In genomic region chr14:102437997-102438922, GRCh38 we compare ENCODE assay signal across 8 cellular contexts.
A peak's percentile ranks its signal among the peaks of the same experiment; 100 is the strongest.
DNase-seq lines count a peak whose midpoint lies in the region; ATAC-seq and TF ChIP-seq lines count a peak whose summit lies in the region.

No MANE protein-coding gene starts in this region.

- in situ Hi-C loops in KBM-7 (cut with MboI; ENCODE audit: low pct_unique_long_range_greater_than_20kb, low sequenced_read_pairs), result no loop called here

- H3K9ac ChIP-seq in neural cell (ENCODE audit: low read length), result no peak overlapping the region

- no peak overlapping the region for H3K27ac Mint-ChIP-seq in activated T-helper 2 cell treated with anti-CD3 and anti-CD28 coated beads, Interferon-gamma antibody, Interleukin-2, Interleukin-4, amounts not matched to agents 10 μg/mL and 5 μg/mL and 100 μg/mL, durations not matched to agents 14 hours and 24 hours and 36 hours

- H3K9me2 ChIP-seq in neural cell (ENCODE audit: insufficient read depth, low read length), result no peaks in the 10 kb centered on the region

- H3F3A ChIP-seq in neural cell (ENCODE audit: insufficient read depth, low read length, poor library complexity, severe bottlenecking), result no peaks in the 10 kb centered on the region

- H3K36me3 Mint-ChIP-seq in activated T-helper 2 cell treated with anti-CD3 and anti-CD28 coated beads, Interferon-gamma antibody, Interleukin-2, Interleukin-4, amounts not matched to agents 10 μg/mL and 5 μg/mL and 100 μg/mL, durations not matched to agents 14 hours and 24 hours and 36 hours (ENCODE audit: low read depth), result peaks cover 5% of the 10 kb centered on the region

- H3K27me3 ChIP-seq in Peyer's patch, result no peaks in the 10 kb centered on the region
- H3K27me3 ChIP-seq in neural cell (ENCODE audit: insufficient read depth, low read depth, low read length), result no peaks in the 10 kb centered on the region

- peak in 1 of 2 donors; percentile 21 for TF ChIP-seq POLR2A in Peyer's patch (IDR thresholded peaks at IDR 0.05)

- no peak overlapping the region for H3K4me2 ChIP-seq in neural cell (ENCODE audit: low read length)

- peaks cover 6% of the 10 kb centered on the region for H3K4me1 Mint-ChIP-seq in activated T-helper 2 cell treated with anti-CD3 and anti-CD28 coated beads, Interferon-gamma antibody, Interleukin-2, Interleukin-4, amounts not matched to agents 10 μg/mL and 5 μg/mL and 100 μg/mL, durations not matched to agents 14 hours and 24 hours and 36 hours (ENCODE audit: low read depth)

- H3K27me3 Mint-ChIP-seq in activated T-helper 2 cell treated with anti-CD3 and anti-CD28 coated beads, Interferon-gamma antibody, Interleukin-2, Interleukin-4, amounts not matched to agents 10 μg/mL and 5 μg/mL and 100 μg/mL, durations not matched to agents 14 hours and 24 hours and 36 hours (ENCODE audit: low read depth), result no peaks in the 10 kb centered on the region

- no peak for TF ChIP-seq EP300 in neural cell (conservative IDR thresholded peaks at IDR 0.05; ENCODE audit: poor library complexity, severe bottlenecking)

- ATAC-seq in HG03139 (IDR thresholded peaks at IDR 0.05; ENCODE audit: unreplicated experiment), result no peak

- H3K4me1 ChIP-seq in Peyer's patch, result peaks cover 0 to 26% (median 0%) of the 10 kb centered on the region in 4 donors

- peak overlapping the region in 3 of 4 donors; percentile 13 to 29 (median 18) for H3K4me3 ChIP-seq in Peyer's patch
- no peak overlapping the region for H3K4me3 ChIP-seq in neural cell (ENCODE audit: low read length)

- TF ChIP-seq RAD21 in neural cell (conservative IDR thresholded peaks at IDR 0.05), result peak; percentile 71

- H3K36me3 ChIP-seq in Peyer's patch (peaks cover 0 to 30% (median 0%) of the 10 kb centered on the region in 3 donors), neural cell (ENCODE audit: insufficient read depth, low read length) (peaks cover 6% of the 10 kb centered on the region)

- DNase-seq in DMS53 (lab: John Stamatoyannopoulos, UW) (peak; percentile 82), KBM-7 (peak; percentile 83), Peyer's patch (peak; percentile 68 to 93 (median 93)), fibroblast of the conjunctiva (ENCODE audit: low read depth) (peak; percentile 73)
- DNase-seq in activated T-helper 2 cell treated with anti-CD3 and anti-CD28 coated beads, Interferon-gamma antibody, Interleukin-2, Interleukin-4, amounts not matched to agents 10 μg/mL and 5 μg/mL and 100 μg/mL, durations not matched to agents 14 hours and 24 hours and 36 hours (ENCODE audit: low spot score), result peak; percentile 63
- DNase-seq in stimulated activated naive CD4-positive, alpha-beta T cell treated with Interleukin-2 at 50 U/mL for 16 hours (lab: John Stamatoyannopoulos, UW), result peak; percentile 33

- H3K79me2 ChIP-seq in neural cell (replicated peaks; ENCODE audit: insufficient read depth, low read length), result no peaks in the 10 kb centered on the region

- no peaks in the 10 kb centered on the region for H3K9me3 Mint-ChIP-seq in activated T-helper 2 cell treated with anti-CD3 and anti-CD28 coated beads, Interferon-gamma antibody, Interleukin-2, Interleukin-4, amounts not matched to agents 10 μg/mL and 5 μg/mL and 100 μg/mL, durations not matched to agents 14 hours and 24 hours and 36 hours

- intact Hi-C loops in activated T-helper 2 cell treated with anti-CD3 and anti-CD28 coated beads, Interferon-gamma antibody, Interleukin-2, Interleukin-4, amounts not matched to agents 10 μg/mL and 5 μg/mL and 100 μg/mL, durations not matched to agents 14 hours and 24 hours and 36 hours (cut with micrococcal nuclease), result loop anchor here (1.0 kb wide), 1 partner anchor 78 kb away; no protein-coding TSS in a partner anchor

- H3K4me3 Mint-ChIP-seq in activated T-helper 2 cell treated with anti-CD3 and anti-CD28 coated beads, Interferon-gamma antibody, Interleukin-2, Interleukin-4, amounts not matched to agents 10 μg/mL and 5 μg/mL and 100 μg/mL, durations not matched to agents 14 hours and 24 hours and 36 hours (ENCODE audit: low read depth), result no peak overlapping the region

- H3K9me3 ChIP-seq in Peyer's patch, result no peaks in the 10 kb centered on the region
- H3K9me3 ChIP-seq in neural cell (ENCODE audit: low read length), result no peaks in the 10 kb centered on the region

- H4K20me1 ChIP-seq in neural cell (ENCODE audit: insufficient read depth), result no peaks in the 10 kb centered on the region

- H3K27ac ChIP-seq in Peyer's patch, result peak overlapping the region in 1 of 4 donors; percentile 32
- H3K27ac ChIP-seq in neural cell (ENCODE audit: low read length), result no peak overlapping the region

- TF ChIP-seq CTCF in Peyer's patch (IDR thresholded peaks at IDR 0.05) (peak; percentile 19 to 90 (median 70)), neural cell (IDR thresholded peaks at IDR 0.05; ENCODE audit: poor library complexity, severe bottlenecking) (peak; percentile 78)

- no peak overlapping the region for H2AFZ ChIP-seq in neural cell (ENCODE audit: low read depth, low read length)

TF ChIP-seq in neural cell, 6 proteins besides CTCF, POLR2A, EP300 and RAD21:
- no peak for TF ChIP-seq EZH2 (IDR thresholded peaks at IDR 0.05; ENCODE audit: borderline replicate concordance, insufficient read depth, low read length, poor library complexity, severe bottlenecking)
- peak; percentile 28 for TF ChIP-seq MXI1 (conservative IDR thresholded peaks at IDR 0.05; ENCODE audit: poor library complexity, severe bottlenecking)
- TF ChIP-seq SMC3 (conservative IDR thresholded peaks at IDR 0.05; ENCODE audit: poor library complexity), result peak; percentile 75

Comparison
In these comparisons a context has a peak if more than half of its experiments do, and no peak if none do; other contexts are left out.
1. DNase-seq: peak in every context shown above with its lines; median percentile 93 in Peyer's patch; 83 in KBM-7; 82 in DMS53; 73 in fibroblast of the conjunctiva; 63 in activated T-helper 2 cell treated with anti-CD3 and anti-CD28 coated beads, Interferon-gamma antibody, Interleukin-2, Interleukin-4, amounts not matched to agents 10 μg/mL and 5 μg/mL and 100 μg/mL, durations not matched to agents 14 hours and 24 hours and 36 hours; 33 in stimulated activated naive CD4-positive, alpha-beta T cell treated with Interleukin-2 at 50 U/mL for 16 hours.